In the genomic region with DNA sequence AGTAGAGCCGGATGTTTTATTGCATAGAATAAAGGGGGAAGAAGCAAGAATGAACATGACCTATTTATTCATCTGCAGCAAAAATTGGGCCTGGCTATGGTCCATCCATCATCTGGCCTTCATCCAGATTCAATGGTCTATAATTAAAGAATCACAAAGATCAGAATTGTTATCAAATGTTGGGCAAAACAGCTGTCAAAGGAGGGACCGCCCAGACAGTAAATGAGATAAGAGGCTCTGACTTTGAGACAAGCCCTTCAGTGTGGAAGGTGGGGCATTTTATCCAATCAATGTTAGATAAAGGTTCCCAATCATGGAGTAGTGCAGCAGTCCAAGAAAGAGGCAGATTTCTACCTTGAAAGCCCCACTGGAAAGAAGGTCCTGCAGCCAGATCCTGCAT, we compare ENCODE assay signal across 31 cellular contexts.
"Had no signal": no experiment of that assay in that cellular context is flagged by ENCODE, and none has a peak within 500 bp of the region (broad histone marks: within the 10 kb centered on the region; RNA-seq: fewer than 3 reads in every experiment).

No MANE protein-coding gene starts in this region.

- H3K4me3 ChIP-seq: ascending aorta, cardiac muscle cell, coronary artery, dorsolateral prefrontal cortex, gastrocnemius medialis, pancreas, prostate gland, skin epidermis, stomach, thyroid gland, upper lobe of left lung, vagina had no signal

- ATAC-seq: gastrocnemius medialis; left cardiac atrium; naive thymus-derived CD4-positive, alpha-beta T cell; pancreas; sciatic nerve; stimulated activated memory B cell treated with anti-CD40 and anti-IgM and Interleukin-4, amounts not matched to agents 10 μg/mL and 1 μg/mL and 100 μg/mL, for 72 hours had no signal

- DNase-seq: activated CD4-positive, alpha-beta memory T cell treated with anti-CD3 and anti-CD28 coated beads for 36 hours; activated CD4-positive, alpha-beta T cell treated with anti-CD3 and anti-CD28 coated beads, Interleukin-2, amount 10 ng/mL, durations not matched to agents 24 days and 14 days; activated CD4-positive, CD25-positive, alpha-beta regulatory T cell treated with anti-CD3 and anti-CD28 coated beads, Interleukin-2, amount 50 U/mL, for 72 hours; activated CD8-positive, alpha-beta memory T cell treated with anti-CD3 and anti-CD28 coated beads, Interleukin-2, amount 50 U/mL, for 4 hours; activated gamma-delta T cell; activated naive CD4-positive, alpha-beta T cell treated with anti-CD3 and anti-CD28 coated beads, Interleukin-2, amount 10 ng/mL, durations not matched to agents 7 days and 5 days; activated naive CD8-positive, alpha-beta T cell treated with anti-CD3 and anti-CD28 coated beads, Interleukin-2, amount 10 ng/mL, durations not matched to agents 7 days and 5 days; activated T-cell treated with anti-CD3 and anti-CD28 coated beads, Interleukin-2, amount 50 U/mL, for 1 hour; cerebellar nuclear complex; dorsolateral prefrontal cortex; effector memory CD4-positive, alpha-beta T cell; gastrocnemius medialis; glutamatergic neuron; islet precursor cell; left cardiac atrium; naive thymus-derived CD4-positive, alpha-beta T cell; pancreas; retina; stimulated activated CD4-positive, alpha-beta T cell treated with anti-CD3 and anti-CD28 coated beads, Interleukin-4, amount 100 ng/mL, for 4 hours; stimulated activated CD8-positive, alpha-beta memory T cell treated with anti-CD3 and anti-CD28 coated beads, Interleukin-4, amount 100 ng/mL, for 48 hours; stomach; thyroid gland; upper lobe of left lung had no signal

- H3K36me3 ChIP-seq: ascending aorta, cardiac muscle cell, gastrocnemius medialis, pancreas, prostate gland, stomach, thyroid gland, upper lobe of left lung, vagina had no signal

- H3K27me3 ChIP-seq: ascending aorta, cardiac muscle cell, dorsolateral prefrontal cortex, gastrocnemius medialis, pancreas, stomach, thyroid gland, upper lobe of left lung, vagina had no signal

- H3K9me3 ChIP-seq: ascending aorta, gastrocnemius medialis, pancreas, prostate gland, stomach, thyroid gland, upper lobe of left lung, vagina had no signal

- H3K4me1 ChIP-seq: ascending aorta, gastrocnemius medialis, prostate gland had no signal

- H3K27ac ChIP-seq: ascending aorta, cardiac muscle cell, coronary artery, dorsolateral prefrontal cortex, gastrocnemius medialis, pancreas, prostate gland, skin epidermis, stomach, thyroid gland, upper lobe of left lung, vagina had no signal
